In the genomic region with DNA sequence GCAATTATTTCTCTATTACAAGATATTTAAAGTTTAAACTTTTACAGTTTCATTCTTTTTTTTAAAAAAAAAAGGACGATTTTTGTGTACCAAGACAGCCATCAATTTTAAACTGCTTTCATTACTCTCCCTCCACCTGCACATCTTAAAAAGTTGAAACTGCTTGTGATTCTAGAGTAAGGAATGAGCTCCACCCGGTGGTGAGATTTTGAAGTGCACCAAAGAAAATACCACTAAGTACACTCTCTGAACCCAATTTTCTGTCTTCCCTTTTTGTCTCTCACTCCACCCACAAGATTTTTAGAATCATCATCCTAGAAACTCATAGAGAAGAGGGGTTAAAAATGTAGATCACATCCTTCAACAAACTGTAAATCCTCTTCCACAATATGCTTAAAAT, we compare ENCODE assay signal across 8 cellular contexts.
A peak's percentile ranks its signal among the peaks of the same experiment; 100 is the strongest.
DNase-seq lines count a peak whose midpoint lies in the region; ATAC-seq, FAIRE-seq and TF ChIP-seq lines count a peak whose summit lies in the region.

No MANE protein-coding gene starts in this region.

- TF ChIP-seq CTCF in fibroblast of the aortic adventitia (IDR thresholded peaks at IDR 0.05; ENCODE audit: insufficient read depth, low read length) = peak; percentile 73
- TF ChIP-seq CTCF in pancreas (IDR thresholded peaks at IDR 0.05) = peak; percentile 35 to 75 (median 48)

- DNase-seq in activated CD4-positive, alpha-beta T cell treated with anti-CD3 and anti-CD28 coated beads for 24 hours (ENCODE audit: low read depth in 2 of 2) = peak; percentile 9 to 18
- DNase-seq in activated CD4-positive, alpha-beta T cell treated with anti-CD3 and anti-CD28 coated beads for 1 hour = no peak
- DNase-seq in NCI-H446 (lab: John Stamatoyannopoulos, UW) (peak; percentile 22 to 63), fibroblast of the aortic adventitia (ENCODE audit: low read depth) (peak; percentile 66), pancreas (peak in 3 of 6 donors; percentile 5 to 56 (median 21))
- DNase-seq in activated CD8-positive, alpha-beta memory T cell treated with anti-CD3 and anti-CD28 coated beads for 24 hours = peak; percentile 62

- no peak overlapping the region for H3K27ac ChIP-seq in pancreas

- H3K9me3 ChIP-seq in pancreas = no peaks in the 10 kb centered on the region

- intact Hi-C loops in pancreas (cut with DNase I) = no loop called here

- H3K27me3 ChIP-seq in pancreas = peaks cover 0 to 18% (median 0%) of the 10 kb centered on the region in 4 donors

- FAIRE-seq in pancreas (lab: Jason Lieb, UNC) = peak; percentile 99

- H3K4me1 ChIP-seq in pancreas = no peaks in the 10 kb centered on the region

- WGBS in pancreas, 2 donors = 1 to 3% methylated on average over 2 of the region's 2 CpGs

- H3K36me3 ChIP-seq in pancreas = no peaks in the 10 kb centered on the region

- ATAC-seq in HG02763 (IDR thresholded peaks at IDR 0.05; ENCODE audit: unreplicated experiment) (peak; percentile 51), pancreas (peak in 3 of 4 donors; percentile 66 to 77 (median 70)), GM18873 (IDR thresholded peaks at IDR 0.05; ENCODE audit: low FRiP score, unreplicated experiment) (no peak)

- H3K4me3 ChIP-seq in fibroblast of the aortic adventitia (ENCODE audit: low read depth, low read length) = no peak overlapping the region
- H3K4me3 ChIP-seq in pancreas = no peak overlapping the region
